ENCODE assay signal across 17 cellular contexts in genomic region chr2:217382794-217383193, GRCh38.
"Had no signal": no experiment of that assay in that cellular context is flagged by ENCODE, and none has a peak within 500 bp of the region (broad histone marks: within the 10 kb centered on the region; RNA-seq: fewer than 3 reads in every experiment).

No MANE protein-coding gene starts in this region.

- H3K4me3 Mint-ChIP-seq: activated CD8-positive, alpha-beta memory T cell treated with anti-CD3 and anti-CD28 coated beads, Interleukin-2, amount 10 ng/mL, durations not matched to agents 7 days and 5 days; activated T-helper 1 cell treated with anti-CD3 and anti-CD28 coated beads, Interleukin-12 subunit alpha, Interleukin-12 subunit beta, Interleukin-2, Interleukin-4 antibody, amounts not matched to agents 30 ng/mL and 10 ng/mL and 1 ng/mL, durations not matched to agents 14 hours and 24 hours and 36 hours; naive thymus-derived CD8-positive, alpha-beta T cell; stimulated activated memory B cell treated with anti-CD40 and anti-IgM and Interleukin-4, amounts not matched to agents 10 μg/mL and 1 μg/mL and 100 μg/mL, for 72 hours had no signal

- H3K4me3 ChIP-seq: coronary artery had no signal

- DNase-seq: activated CD4-positive, CD25-positive, alpha-beta regulatory T cell; activated CD8-positive, alpha-beta memory T cell treated with anti-CD3 and anti-CD28 coated beads, Interleukin-2, amount 10 ng/mL, durations not matched to agents 7 days and 5 days; activated naive CD4-positive, alpha-beta T cell; caudate nucleus; effector CD8-positive, alpha-beta T cell; hypothalamus; posterior cingulate gyrus; SK-N-SH; stimulated activated CD4-positive, alpha-beta T cell treated with anti-CD3 and anti-CD28 coated beads, Interleukin-1b, Interleukin-23, amount 100 ng/mL, for 48 hours; substantia nigra; T-helper 1 cell; trophoblast cell had no signal

- H3K27ac ChIP-seq: neutrophil had no signal

- H3K9me3 Mint-ChIP-seq: activated T-helper 1 cell treated with anti-CD3 and anti-CD28 coated beads, Interleukin-12 subunit alpha, Interleukin-12 subunit beta, Interleukin-2, Interleukin-4 antibody, amounts not matched to agents 30 ng/mL and 10 ng/mL and 1 ng/mL, durations not matched to agents 14 hours and 24 hours and 36 hours had no signal

- H3K36me3 Mint-ChIP-seq: activated CD8-positive, alpha-beta memory T cell treated with anti-CD3 and anti-CD28 coated beads, Interleukin-2, amount 10 ng/mL, durations not matched to agents 7 days and 5 days; stimulated activated memory B cell treated with anti-CD40 and anti-IgM and Interleukin-4, amounts not matched to agents 10 μg/mL and 1 μg/mL and 100 μg/mL, for 72 hours had no signal

- H3K9me3 ChIP-seq: neutrophil, SK-N-SH had no signal

- H3K27me3 Mint-ChIP-seq: naive thymus-derived CD8-positive, alpha-beta T cell had no signal

- ATAC-seq: activated CD8-positive, alpha-beta memory T cell treated with anti-CD3 and anti-CD28 coated beads, Interleukin-2, amount 10 ng/mL, durations not matched to agents 7 days and 5 days; naive thymus-derived CD8-positive, alpha-beta T cell; stimulated activated memory B cell treated with anti-CD40 and anti-IgM and Interleukin-4, amounts not matched to agents 10 μg/mL and 1 μg/mL and 100 μg/mL, for 72 hours had no signal

- H3K36me3 ChIP-seq: neutrophil had no signal

- H3K27ac Mint-ChIP-seq: activated CD8-positive, alpha-beta memory T cell treated with anti-CD3 and anti-CD28 coated beads, Interleukin-2, amount 10 ng/mL, durations not matched to agents 7 days and 5 days; activated T-helper 1 cell treated with anti-CD3 and anti-CD28 coated beads, Interleukin-12 subunit alpha, Interleukin-12 subunit beta, Interleukin-2, Interleukin-4 antibody, amounts not matched to agents 30 ng/mL and 10 ng/mL and 1 ng/mL, durations not matched to agents 14 hours and 24 hours and 36 hours; stimulated activated memory B cell treated with anti-CD40 and anti-IgM and Interleukin-4, amounts not matched to agents 10 μg/mL and 1 μg/mL and 100 μg/mL, for 72 hours had no signal

- H3K4me1 Mint-ChIP-seq: activated CD8-positive, alpha-beta memory T cell treated with anti-CD3 and anti-CD28 coated beads, Interleukin-2, amount 10 ng/mL, durations not matched to agents 7 days and 5 days; stimulated activated memory B cell treated with anti-CD40 and anti-IgM and Interleukin-4, amounts not matched to agents 10 μg/mL and 1 μg/mL and 100 μg/mL, for 72 hours had no signal
